Comparison of ENCODE assay signal across 21 cellular contexts in the genomic region with DNA sequence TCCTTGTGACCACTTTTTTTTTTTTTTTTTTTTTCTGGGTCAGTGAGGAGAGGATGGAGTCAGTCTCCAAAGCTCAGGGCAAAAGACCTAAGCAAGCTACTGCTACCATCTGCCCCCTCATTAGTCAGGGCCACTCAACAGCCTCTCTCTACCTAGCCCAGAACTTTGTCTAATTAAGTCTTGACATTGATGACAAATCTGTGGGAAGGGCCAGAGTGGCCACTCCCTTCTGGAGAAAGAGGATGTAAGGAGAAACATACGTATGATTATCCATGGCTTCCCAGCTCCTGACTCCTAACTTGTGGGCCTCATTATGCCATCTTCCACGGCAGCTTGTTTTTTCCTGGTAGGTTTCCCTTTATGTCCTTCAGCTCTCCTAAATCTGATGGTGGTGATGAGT. TPM values are rescaled to one million over a fixed set of nuclear protein-coding genes. Genes with fewer than 3 reads are reported as not detected.
"Had no signal": no experiment of that assay in that cellular context is flagged by ENCODE, and none has a peak within 500 bp of the region (broad histone marks: within the 10 kb centered on the region; RNA-seq: fewer than 3 reads in every experiment).

No MANE protein-coding gene starts in this region.

- H3K27me3 Mint-ChIP-seq: activated CD8-positive, alpha-beta memory T cell treated with anti-CD3 and anti-CD28 coated beads, Interleukin-2, amount 10 ng/mL, durations not matched to agents 7 days and 5 days; stimulated activated memory B cell treated with anti-CD40 and anti-IgM and Interleukin-4, amounts not matched to agents 10 μg/mL and 1 μg/mL and 100 μg/mL, for 72 hours had no signal

- H3K27me3 ChIP-seq: brain microvascular endothelial cell, neutrophil had no signal

- H3K36me3 Mint-ChIP-seq: activated CD8-positive, alpha-beta memory T cell treated with anti-CD3 and anti-CD28 coated beads, Interleukin-2, amount 10 ng/mL, durations not matched to agents 7 days and 5 days; activated naive CD8-positive, alpha-beta T cell; naive B cell; stimulated activated memory B cell treated with anti-CD40 and anti-IgM and Interleukin-4, amounts not matched to agents 10 μg/mL and 1 μg/mL and 100 μg/mL, for 72 hours had no signal

- DNase-seq: activated CD4-positive, alpha-beta T cell treated with anti-CD3 and anti-CD28 coated beads, Interleukin-2, amount 50 U/mL, for 4 hours; activated CD4-positive, CD25-positive, alpha-beta regulatory T cell treated with anti-CD3 and anti-CD28 coated beads, Interleukin-2, amount 50 U/mL, for 72 hours; activated CD8-positive, alpha-beta memory T cell treated with anti-CD3 and anti-CD28 coated beads, Interleukin-2, amount 10 ng/mL, durations not matched to agents 7 days and 5 days; activated effector memory CD4-positive, alpha-beta T cell treated with anti-CD3 and anti-CD28 coated beads, Interleukin-2, amount 50 U/mL, for 16 hours; activated T-cell treated with anti-CD3 and anti-CD28 coated beads, Interleukin-2, amount 50 U/mL, for 4 hours; brain microvascular endothelial cell; left ventricle myocardium superior; midbrain; naive B cell; posterior cingulate gyrus; substantia nigra had no signal

- H3K4me3 Mint-ChIP-seq: activated CD8-positive, alpha-beta memory T cell treated with anti-CD3 and anti-CD28 coated beads, Interleukin-2, amount 10 ng/mL, durations not matched to agents 7 days and 5 days; activated naive CD8-positive, alpha-beta T cell; activated T-cell treated with anti-CD3 and anti-CD28 coated beads, Interleukin-2, amount 50 U/mL, for 4 hours; naive B cell; stimulated activated memory B cell treated with anti-CD40 and anti-IgM and Interleukin-4, amounts not matched to agents 10 μg/mL and 1 μg/mL and 100 μg/mL, for 72 hours; T-helper 2 cell treated with Interferon-gamma antibody and Interleukin-4, amounts not matched to agents 5 μg/mL and 100 μg/mL, for 36 hours; type B pancreatic cell had no signal

- H3K4me1 Mint-ChIP-seq: activated CD8-positive, alpha-beta memory T cell treated with anti-CD3 and anti-CD28 coated beads, Interleukin-2, amount 10 ng/mL, durations not matched to agents 7 days and 5 days; stimulated activated memory B cell treated with anti-CD40 and anti-IgM and Interleukin-4, amounts not matched to agents 10 μg/mL and 1 μg/mL and 100 μg/mL, for 72 hours had no signal

- H3K36me3 ChIP-seq: brain microvascular endothelial cell had no signal

- H3K9me3 Mint-ChIP-seq: activated T-cell treated with anti-CD3 and anti-CD28 coated beads, Interleukin-2, amount 50 U/mL, for 4 hours; naive B cell; stimulated activated memory B cell treated with anti-CD40 and anti-IgM and Interleukin-4, amounts not matched to agents 10 μg/mL and 1 μg/mL and 100 μg/mL, for 72 hours; T-helper 2 cell treated with Interferon-gamma antibody and Interleukin-4, amounts not matched to agents 5 μg/mL and 100 μg/mL, for 36 hours; type B pancreatic cell had no signal

- FAIRE-seq: endometrium, keratinocyte had no signal

- H3K27ac Mint-ChIP-seq: activated CD8-positive, alpha-beta memory T cell treated with anti-CD3 and anti-CD28 coated beads, Interleukin-2, amount 10 ng/mL, durations not matched to agents 7 days and 5 days; activated naive CD8-positive, alpha-beta T cell; stimulated activated memory B cell treated with anti-CD40 and anti-IgM and Interleukin-4, amounts not matched to agents 10 μg/mL and 1 μg/mL and 100 μg/mL, for 72 hours; T-helper 2 cell treated with Interferon-gamma antibody and Interleukin-4, amounts not matched to agents 5 μg/mL and 100 μg/mL, for 36 hours; type B pancreatic cell had no signal

- ATAC-seq: activated CD8-positive, alpha-beta memory T cell treated with anti-CD3 and anti-CD28 coated beads, Interleukin-2, amount 10 ng/mL, durations not matched to agents 7 days and 5 days; activated T-cell treated with anti-CD3 and anti-CD28 coated beads, Interleukin-2, amount 50 U/mL, for 4 hours; gastroesophageal sphincter; left ventricle myocardium superior; stimulated activated memory B cell treated with anti-CD40 and anti-IgM and Interleukin-4, amounts not matched to agents 10 μg/mL and 1 μg/mL and 100 μg/mL, for 72 hours had no signal

- H3K4me3 ChIP-seq: esophagus muscularis mucosa, gastroesophageal sphincter, skin epidermis had no signal

RNA-seq across cellular contexts. Expression of gene NR1I2, which starts 37.9 kb away (rescaled TPM):
- total RNA-seq: gastroesophageal sphincter had no signal
